8 cellular contexts compared by ENCODE assay signal in genomic region chr12:119990382-119990874, GRCh38. TPM values are rescaled to one million over a fixed set of nuclear protein-coding genes. Genes with fewer than 3 reads are reported as not detected.
DNase-seq lines count a peak whose midpoint lies in the region; ATAC-seq and TF ChIP-seq lines count a peak whose summit lies in the region.

No MANE protein-coding gene starts in this region.

- DNase-seq in COLO668 (lab: John Stamatoyannopoulos, UW; ENCODE audit: unreplicated experiment) (peak; percentile 41), mesothelial cell of epicardium (ENCODE audit: low spot score in 2 of 2, unreplicated experiment in 2 of 2) (no peak), NCI-H1105 treated with DMSO at 0.1 percent for 48 hours (lab: John Stamatoyannopoulos, UW) (no peak), GDM1 (lab: John Stamatoyannopoulos, UW) (no peak), NCI-H2196 (lab: John Stamatoyannopoulos, UW; ENCODE audit: unreplicated experiment) (no peak)
- no peak for DNase-seq in Jurkat, Clone E6-1 (ENCODE audit: low read depth, low spot score)
- no peak for DNase-seq in activated naive CD4-positive, alpha-beta T cell treated with anti-CD3 and anti-CD28 coated beads, Interleukin-2, amount 50 U/mL, for 72 hours (ENCODE audit: low spot score in 2 of 2)

- H3K9me3 Mint-ChIP-seq in activated naive CD4-positive, alpha-beta T cell treated with anti-CD3 and anti-CD28 coated beads, Interleukin-2, amount 50 U/mL, for 72 hours = no peaks in the 10 kb centered on the region
- no peaks in the 10 kb centered on the region for H3K9me3 Mint-ChIP-seq in mesothelial cell of epicardium

- no peak for ATAC-seq in activated naive CD4-positive, alpha-beta T cell treated with anti-CD3 and anti-CD28 coated beads, Interleukin-2, amount 50 U/mL, for 72 hours
- no peak for ATAC-seq in HG02759 (IDR thresholded peaks at IDR 0.05; ENCODE audit: unreplicated experiment)

- peaks cover 47% of the 10 kb centered on the region for H3K27me3 Mint-ChIP-seq in mesothelial cell of epicardium (ENCODE audit: low read depth)

- H3K4me1 Mint-ChIP-seq in mesothelial cell of epicardium = peaks cover 9% of the 10 kb centered on the region

- H3K4me3 Mint-ChIP-seq in mesothelial cell of epicardium = peak overlapping the region; percentile 63

- peak overlapping the region; percentile 37 for H3K4me3 ChIP-seq in Jurkat, Clone E6-1 (ENCODE audit: low read length)

- no peak for TF ChIP-seq CTCF in mesothelial cell of epicardium (IDR thresholded peaks at IDR 0.05; ENCODE audit: unreplicated experiment)

- H3K27ac Mint-ChIP-seq in activated naive CD4-positive, alpha-beta T cell treated with anti-CD3 and anti-CD28 coated beads, Interleukin-2, amount 50 U/mL, for 72 hours = peak overlapping the region; percentile 96 to 97
- no peak overlapping the region for H3K27ac Mint-ChIP-seq in mesothelial cell of epicardium

- H3K36me3 Mint-ChIP-seq in activated naive CD4-positive, alpha-beta T cell treated with anti-CD3 and anti-CD28 coated beads, Interleukin-2, amount 50 U/mL, for 72 hours = peaks cover 34 to 43% of the 10 kb centered on the region in 2 donors
- no peaks in the 10 kb centered on the region for H3K36me3 Mint-ChIP-seq in mesothelial cell of epicardium

RNA-seq across cellular contexts. Expression of gene BICDL1, which starts 1.4 kb away (rescaled TPM):
- 25.3 TPM for polyA plus RNA-seq in Jurkat, Clone E6-1 (2012; ENCODE audit: insufficient read depth, insufficient read length)
- total RNA-seq in activated naive CD4-positive, alpha-beta T cell treated with anti-CD3 and anti-CD28 coated beads, Interleukin-2, amount 50 U/mL, for 72 hours = 100 to 1,000 TPM in 1 of 2 donors, 10 to 100 TPM in 1; 92.5 to 158 TPM
- 38.8 to 41.5 TPM (median 40.1 TPM) in 3 replicates for total RNA-seq in mesothelial cell of epicardium
